In the genomic region with DNA sequence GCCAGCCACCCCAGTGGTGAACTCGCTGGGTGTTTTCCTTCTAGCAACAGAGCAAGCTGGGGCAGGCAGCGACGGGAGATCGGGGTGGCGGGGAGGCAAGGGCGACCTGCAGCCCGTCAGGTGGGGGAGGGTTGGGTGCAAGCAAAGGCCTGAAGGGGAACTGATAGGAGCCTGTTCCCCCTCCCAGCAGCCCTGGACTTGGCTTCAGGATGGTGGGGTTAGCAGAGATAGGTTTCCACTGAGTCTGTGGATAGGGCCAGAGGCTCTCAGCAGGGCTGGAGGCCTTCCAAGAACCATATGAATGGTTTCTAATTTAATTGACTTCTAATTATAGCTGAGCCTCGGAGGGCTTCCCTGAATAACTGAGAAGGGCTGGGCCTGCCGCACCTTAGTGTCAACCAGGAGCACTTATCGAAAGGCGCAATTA, we compare ENCODE assay signal across 14 cellular contexts. TPM values are rescaled to one million over a fixed set of nuclear protein-coding genes. Genes with fewer than 3 reads are reported as not detected.
DNase-seq lines count a peak whose midpoint lies in the region; ATAC-seq and TF ChIP-seq lines count a peak whose summit lies in the region.
"Had no signal": no experiment of that assay in that cellular context is flagged by ENCODE, and none has a peak within 500 bp of the region (broad histone marks: within the 10 kb centered on the region; RNA-seq: fewer than 3 reads in every experiment).

No MANE protein-coding gene starts in this region.

- in situ Hi-C loops in mammary epithelial cell (cut with MboI; ENCODE audit: low sequenced_read_pairs in 2 of 2) = no loop called here

- no peak for TF ChIP-seq CTCF in mammary epithelial cell (conservative IDR thresholded peaks at IDR 0.05 in 1 of 2, IDR thresholded peaks at IDR 0.05 in 1 of 2; ENCODE audit: extremely low read depth in 1 of 2, insufficient read depth in 1 of 2, low read depth in 1 of 2, low read length in 2 of 2)

- intact Hi-C loops in mammary epithelial cell (cut with micrococcal nuclease) = no loop called here
- intact Hi-C loops in naive thymus-derived CD4-positive, alpha-beta T cell (cut with micrococcal nuclease) = no loop called here

- no peak for ATAC-seq in naive thymus-derived CD4-positive, alpha-beta T cell
- ATAC-seq in GM21529 (IDR thresholded peaks at IDR 0.05; ENCODE audit: unreplicated experiment) (no peak), HG02623 (IDR thresholded peaks at IDR 0.05; ENCODE audit: unreplicated experiment) (no peak)
- ATAC-seq: natural killer cell treated with Interleukin-12 subunit alpha and Interleukin-12 subunit beta and Interleukin-15 and Interleukin-18, amount 100 ng/mL, for 72 hours; sciatic nerve had no signal

- 27% methylated on average over 4 of the region's 11 CpGs for WGBS in mammary epithelial cell (ENCODE audit: low coverage, missing lambda C conversion rate)

- peak overlapping the region in 5 of 9 donors; percentile 30 to 78 (median 73) for H3K27ac Mint-ChIP-seq in naive thymus-derived CD4-positive, alpha-beta T cell
- H3K27ac Mint-ChIP-seq: natural killer cell treated with Interleukin-12 subunit alpha and Interleukin-12 subunit beta and Interleukin-15 and Interleukin-18, amount 100 ng/mL, for 72 hours had no signal

- H3K9ac ChIP-seq in mammary epithelial cell (ENCODE audit: insufficient read depth, low read length) = no peak overlapping the region

- H3K36me3 ChIP-seq in mammary epithelial cell (ENCODE audit: insufficient read depth, low read length) = no peaks in the 10 kb centered on the region
- H3K36me3 ChIP-seq in naive thymus-derived CD4-positive, alpha-beta T cell (ENCODE audit: control insufficient read depth in 2 of 3, insufficient read depth in 3 of 3, low read length in 3 of 3) = peaks cover 0 to 28% (median 0%) of the 10 kb centered on the region in 3 experiments

- CTCF ChIA-PET in mammary epithelial cell (lab: Charles Lee; ENCODE audit: low non-redundant PET) = no interaction called here
- CTCF ChIA-PET in naive thymus-derived CD4-positive, alpha-beta T cell (lab: Charles Lee) = no interaction called here

- no TSS peak for BruUV-seq in mammary epithelial cell (replicated peaks; lab: Mats Ljungman, UMichigan)

- no peak overlapping the region for H3K4me3 Mint-ChIP-seq in naive thymus-derived CD4-positive, alpha-beta T cell
- H3K4me3 Mint-ChIP-seq: CD14-positive monocyte; natural killer cell treated with Interleukin-12 subunit alpha and Interleukin-12 subunit beta and Interleukin-15 and Interleukin-18, amount 100 ng/mL, for 72 hours had no signal

- H3K27me3 Mint-ChIP-seq in naive thymus-derived CD4-positive, alpha-beta T cell = no peaks in the 10 kb centered on the region

- H4K20me1 ChIP-seq in mammary epithelial cell (ENCODE audit: insufficient read depth, low read length) = no peaks in the 10 kb centered on the region

- DNase-seq in NCI-H1092 (lab: John Stamatoyannopoulos, UW) (peak; percentile 54), NCI-H2227 (lab: John Stamatoyannopoulos, UW; ENCODE audit: unreplicated experiment) (peak; percentile 43), mammary epithelial cell (peak; percentile 52)
- DNase-seq in naive thymus-derived CD4-positive, alpha-beta T cell = no peak
- DNase-seq in activated CD8-positive, alpha-beta memory T cell treated with anti-CD3 and anti-CD28 coated beads for 24 hours = no peak
- DNase-seq: NCI-H187; stimulated activated naive CD4-positive, alpha-beta T cell treated with Interleukin-2 at 50 U/mL for 16 hours had no signal

- H3K4me2 ChIP-seq in mammary epithelial cell (ENCODE audit: insufficient read depth, low read depth, low read length) = peak overlapping the region; percentile 57

- peaks cover 10 to 74% (median 53%) of the 10 kb centered on the region in 7 donors for H3K4me1 Mint-ChIP-seq in naive thymus-derived CD4-positive, alpha-beta T cell

- peaks cover 10% of the 10 kb centered on the region for H3K4me1 ChIP-seq in mammary epithelial cell (ENCODE audit: insufficient read depth, low read length)
- H3K4me1 ChIP-seq in naive thymus-derived CD4-positive, alpha-beta T cell (ENCODE audit: control insufficient read depth in 2 of 2, insufficient read depth in 2 of 2, low read length in 2 of 2) = peaks cover 0 to 10% of the 10 kb centered on the region in 2 donors

- H3K27me3 ChIP-seq in mammary epithelial cell (ENCODE audit: insufficient read depth, low read length) = peaks cover 9% of the 10 kb centered on the region
- H3K27me3 ChIP-seq in naive thymus-derived CD4-positive, alpha-beta T cell (ENCODE audit: control insufficient read depth in 2 of 2, insufficient read depth in 2 of 2, low read length in 2 of 2) = no peaks in the 10 kb centered on the region

- peak overlapping the region; percentile 10 for H2AFZ ChIP-seq in mammary epithelial cell (ENCODE audit: low read depth, low read length)

- H3K9me3 ChIP-seq in mammary epithelial cell (replicated peaks; ENCODE audit: insufficient read depth, low read length) = no peaks in the 10 kb centered on the region
- no peaks in the 10 kb centered on the region for H3K9me3 ChIP-seq in naive thymus-derived CD4-positive, alpha-beta T cell (ENCODE audit: control insufficient read depth in 2 of 3, low read length in 3 of 3)

- H3K27ac ChIP-seq in mammary epithelial cell (ENCODE audit: insufficient read depth, low read depth, low read length) = no peak overlapping the region
- H3K27ac ChIP-seq in naive thymus-derived CD4-positive, alpha-beta T cell (ENCODE audit: low read depth, low read length) = no peak overlapping the region

- peaks cover 0 to 23% (median 0%) of the 10 kb centered on the region in 5 donors for H3K36me3 Mint-ChIP-seq in naive thymus-derived CD4-positive, alpha-beta T cell
- H3K36me3 Mint-ChIP-seq: CD14-positive monocyte; natural killer cell treated with Interleukin-12 subunit alpha and Interleukin-12 subunit beta and Interleukin-15 and Interleukin-18, amount 100 ng/mL, for 72 hours had no signal

- no peaks in the 10 kb centered on the region for H3K9me3 Mint-ChIP-seq in naive thymus-derived CD4-positive, alpha-beta T cell
- H3K9me3 Mint-ChIP-seq: CD14-positive monocyte; natural killer cell treated with Interleukin-12 subunit alpha and Interleukin-12 subunit beta and Interleukin-15 and Interleukin-18, amount 100 ng/mL, for 72 hours had no signal

- no peak overlapping the region for H3K4me3 ChIP-seq in mammary epithelial cell (replicated peaks in 1 of 3; ENCODE audit: insufficient read depth in 1 of 3, low read depth in 2 of 3, low read length in 3 of 3)
- H3K4me3 ChIP-seq in naive thymus-derived CD4-positive, alpha-beta T cell (ENCODE audit: low read length) = no peak overlapping the region

- dilution Hi-C loops in mammary epithelial cell (cut with HindIII; ENCODE audit: low sequenced_read_pairs) = no loop called here

- no peaks in the 10 kb centered on the region for H3K79me2 ChIP-seq in mammary epithelial cell (ENCODE audit: insufficient read depth, low read length)

- POLR2A ChIA-PET in naive thymus-derived CD4-positive, alpha-beta T cell (lab: Charles Lee) = no interaction called here

RNA-seq across cellular contexts. Expression of gene EDAR, which starts 55.3 kb away (rescaled TPM):
- 1 to 10 TPM in 1 of 2 donors, under 1 TPM in 1; 0.38 to 2.2 TPM for total RNA-seq in mammary epithelial cell
- polyA plus RNA-seq in mammary epithelial cell = 0.11 TPM
- polyA minus RNA-seq in mammary epithelial cell = not detected
- 10 to 100 TPM in 4 of 5 experiments, under 1 TPM in 1; 0.17 to 26.8 (median 21.6) TPM for total RNA-seq in naive thymus-derived CD4-positive, alpha-beta T cell
- polyA plus RNA-seq in naive thymus-derived CD4-positive, alpha-beta T cell = 10 to 100 TPM; 11.9 to 24.3 TPM
- total RNA-seq: cerebellum; G401; natural killer cell treated with Interleukin-12 subunit alpha and Interleukin-12 subunit beta and Interleukin-15 and Interleukin-18, amount 100 ng/mL, for 72 hours had no signal
- polyA plus RNA-seq: CD14-positive monocyte had no signal

Comparison
In these comparisons a context has a peak if more than half of its experiments do, and no peak if none do; other contexts are left out.
1. DNase-seq: peak in NCI-H1092 (single experiment), NCI-H2227 (single experiment) and mammary epithelial cell (single experiment); none in naive thymus-derived CD4-positive, alpha-beta T cell (0 of 9) and activated CD8-positive, alpha-beta memory T cell treated with anti-CD3 and anti-CD28 coated beads for 24 hours (single experiment).